Comparison of ENCODE assay signal across 8 cellular contexts in the genomic region with DNA sequence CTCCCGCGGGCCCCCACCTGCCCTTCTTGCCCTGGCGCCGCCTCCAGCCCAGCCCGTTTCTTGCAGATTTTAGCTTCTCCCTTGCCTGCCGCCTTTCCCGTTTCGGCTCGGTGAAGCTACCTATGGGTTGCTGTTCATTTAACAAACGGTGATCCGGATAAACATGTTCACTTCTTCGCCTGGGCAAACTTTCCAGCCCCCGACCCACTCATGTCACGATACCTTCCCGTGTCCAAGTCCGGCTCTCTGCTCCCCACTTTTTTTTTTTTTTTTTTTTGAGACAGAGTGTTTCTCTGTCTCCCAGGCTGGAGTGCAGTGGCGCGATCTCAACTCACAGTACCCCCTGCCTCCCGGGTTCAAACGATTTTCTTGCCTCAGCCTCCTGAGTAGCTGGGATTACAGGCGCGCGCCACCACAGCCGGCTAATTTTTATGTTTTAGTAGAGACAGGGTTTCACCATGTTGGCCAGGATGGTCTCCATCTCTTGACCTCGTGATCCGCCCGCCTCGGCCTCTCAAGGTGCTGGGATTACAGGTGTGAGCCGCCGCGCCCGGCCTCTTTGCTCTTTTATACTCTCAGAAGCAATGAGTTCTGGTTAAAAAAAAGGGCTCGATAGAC. TPM values are rescaled to one million over a fixed set of nuclear protein-coding genes. Genes with fewer than 3 reads are reported as not detected.
A peak's percentile ranks its signal among the peaks of the same experiment; 100 is the strongest.
DNase-seq lines count a peak whose midpoint lies in the region; ATAC-seq lines count a peak whose summit lies in the region.

No MANE protein-coding gene starts in this region.

- H3K27me3 ChIP-seq in mucosa of rectum (ENCODE audit: control insufficient read depth in 2 of 2, insufficient read depth in 2 of 2, low read length in 2 of 2): no peaks in the 10 kb centered on the region

- peak overlapping the region; percentile 84 for H3K4me3 Mint-ChIP-seq in stimulated activated naive CD8-positive, alpha-beta T cell treated with anti-CD3 and anti-CD28 coated beads, Interleukin-15, Interleukin-2, amounts not matched to agents 100 ng/mL and 50 ng/mL, for 24 hours

- H3K4me3 ChIP-seq in mucosa of rectum (ENCODE audit: low read length in 2 of 2): peak overlapping the region; percentile 87 to 93

- H3K9me3 Mint-ChIP-seq in stimulated activated naive CD8-positive, alpha-beta T cell treated with anti-CD3 and anti-CD28 coated beads, Interleukin-15, Interleukin-2, amounts not matched to agents 100 ng/mL and 50 ng/mL, for 24 hours: no peaks in the 10 kb centered on the region

- H3K27ac ChIP-seq in cingulate gyrus (ENCODE audit: low read depth, low read length) (peak overlapping the region; percentile 98), mucosa of rectum (ENCODE audit: low read depth in 2 of 2, low read length in 2 of 2) (peak overlapping the region; percentile 99 to 100)

- no peaks in the 10 kb centered on the region for H3K36me3 ChIP-seq in mucosa of rectum (ENCODE audit: control insufficient read depth in 2 of 2, insufficient read depth in 2 of 2, low read length in 2 of 2)

- H3K36me3 Mint-ChIP-seq in stimulated activated naive CD8-positive, alpha-beta T cell treated with anti-CD3 and anti-CD28 coated beads, Interleukin-15, Interleukin-2, amounts not matched to agents 100 ng/mL and 50 ng/mL, for 24 hours (ENCODE audit: low read depth): no peaks in the 10 kb centered on the region

- no peak for ATAC-seq in stimulated activated naive CD8-positive, alpha-beta T cell treated with anti-CD3 and anti-CD28 coated beads, Interleukin-15, Interleukin-2, amounts not matched to agents 100 U/mL and 50 U/mL, for 24 hours
- ATAC-seq in GM19324 (IDR thresholded peaks at IDR 0.05; ENCODE audit: low FRiP score, unreplicated experiment) (no peak), esophagus mucosa (no peak)

- peak overlapping the region; percentile 96 for H3K27ac Mint-ChIP-seq in stimulated activated naive CD8-positive, alpha-beta T cell treated with anti-CD3 and anti-CD28 coated beads, Interleukin-15, Interleukin-2, amounts not matched to agents 100 ng/mL and 50 ng/mL, for 24 hours

- peaks cover 8% of the 10 kb centered on the region for H3K4me1 Mint-ChIP-seq in stimulated activated naive CD8-positive, alpha-beta T cell treated with anti-CD3 and anti-CD28 coated beads, Interleukin-15, Interleukin-2, amounts not matched to agents 100 ng/mL and 50 ng/mL, for 24 hours (ENCODE audit: low read depth)

- DNase-seq in stimulated activated naive CD8-positive, alpha-beta T cell treated with anti-CD3 and anti-CD28 coated beads, Interleukin-15, Interleukin-2, amounts not matched to agents 100 U/mL and 50 U/mL, for 24 hours: no peak
- DNase-seq in stimulated activated CD8-positive, alpha-beta memory T cell treated with anti-CD3 and anti-CD28 coated beads, Interleukin-4, amount 100 ng/mL, for 48 hours: no peak
- DNase-seq in NCI-H1930 (lab: John Stamatoyannopoulos, UW): no peak

- H3K27me3 Mint-ChIP-seq in stimulated activated naive CD8-positive, alpha-beta T cell treated with anti-CD3 and anti-CD28 coated beads, Interleukin-15, Interleukin-2, amounts not matched to agents 100 ng/mL and 50 ng/mL, for 24 hours: no peaks in the 10 kb centered on the region

- peaks cover 4 to 7% of the 10 kb centered on the region in 2 donors for H3K4me1 ChIP-seq in mucosa of rectum (ENCODE audit: control insufficient read depth in 2 of 2, insufficient read depth in 2 of 2, low read length in 2 of 2)

- peak overlapping the region; percentile 79 to 96 for H3K9ac ChIP-seq in mucosa of rectum (ENCODE audit: low read depth in 1 of 2, low read length in 2 of 2)

- no peaks in the 10 kb centered on the region for H3K9me3 ChIP-seq in mucosa of rectum (ENCODE audit: control insufficient read depth in 2 of 2, low read length in 2 of 2)

RNA-seq across cellular contexts. Expression of a gene that starts 1.0 kb away (rescaled TPM):
- 2.9 TPM for total RNA-seq in esophagus mucosa
